8 cellular contexts compared by ENCODE assay signal in genomic region chr6:107956586-107957164, GRCh38. TPM values are rescaled to one million over a fixed set of nuclear protein-coding genes. Genes with fewer than 3 reads are reported as not detected.
A peak's percentile ranks its signal among the peaks of the same experiment; 100 is the strongest.
DNase-seq lines count a peak whose midpoint lies in the region; ATAC-seq, FAIRE-seq and TF ChIP-seq lines count a peak whose summit lies in the region.

No MANE protein-coding gene starts in this region.

- H3K27ac ChIP-seq in kidney (ENCODE audit: low read depth in 2 of 2, low read length in 2 of 2) (peak overlapping the region in 1 of 2 donors; percentile 24), testis (peak overlapping the region; percentile 82 to 92)

- H3K4me1 ChIP-seq in kidney (ENCODE audit: control insufficient read depth in 1 of 2, insufficient read depth in 1 of 2, low read depth in 1 of 2, low read length in 2 of 2): peaks cover 3 to 5% of the 10 kb centered on the region in 2 donors
- H3K4me1 ChIP-seq in testis: peaks cover 23% of the 10 kb centered on the region

- no peak for ATAC-seq in HG03521 (IDR thresholded peaks at IDR 0.05; ENCODE audit: unreplicated experiment)

- no peaks in the 10 kb centered on the region for H3K36me3 ChIP-seq in kidney (ENCODE audit: control insufficient read depth in 1 of 2, insufficient read depth in 2 of 2, low read length in 2 of 2)
- H3K36me3 ChIP-seq in testis (ENCODE audit: low read depth, missing control alignments): no peaks in the 10 kb centered on the region

- no peak for FAIRE-seq in kidney (lab: Jason Lieb, UNC)

- TF ChIP-seq CTCF in kidney (IDR thresholded peaks at IDR 0.05; ENCODE audit: borderline replicate concordance, extremely low read depth, insufficient read depth) (no peak), testis (IDR thresholded peaks at IDR 0.05) (no peak)

- H3K27me3 ChIP-seq in testis: no peaks in the 10 kb centered on the region

- H3K9me3 ChIP-seq in kidney (ENCODE audit: control insufficient read depth in 1 of 2, low read length in 2 of 2) (no peaks in the 10 kb centered on the region), testis (no peaks in the 10 kb centered on the region)

- 2 to 5% methylated on average over 5 of the region's 5 CpGs for WGBS in testis, 2 donors

- H3K9ac ChIP-seq in kidney (ENCODE audit: low read length in 2 of 2): peak overlapping the region; percentile 1 to 68

- no peak for TF ChIP-seq POLR2A in testis (IDR thresholded peaks at IDR 0.05)

- DNase-seq in GM04504 (ENCODE audit: low read depth) (peak; percentile 23), MV-4-11 (lab: John Stamatoyannopoulos, UW) (peak; percentile 87), amniotic epithelial cell (ENCODE audit: low read depth) (peak; percentile 77), kidney (no peak), testis (no peak), NCI-H1436 treated with DMSO at 0.1 percent for 48 hours (lab: John Stamatoyannopoulos, UW) (no peak), posterior vena cava (ENCODE audit: low spot score) (no peak)

- intact Hi-C loops in kidney (cut with DNase I): no loop called here
- intact Hi-C loops in testis (cut with DNase I; ENCODE audit: low total_unique reads): no loop called here
- intact Hi-C loops in posterior vena cava (cut with DNase I): no loop called here

- H3K4me3 ChIP-seq in kidney (ENCODE audit: low read length in 2 of 2) (peak overlapping the region; percentile 91), testis (peak overlapping the region; percentile 79 to 89)

RNA-seq across cellular contexts. Expression of gene SEC63, which starts 1.3 kb away (rescaled TPM):
- total RNA-seq in kidney: 88.8 TPM
- 31.4 TPM for polyA plus RNA-seq in kidney (ENCODE audit: insufficient read depth, low read depth, low replicate concordance)
- 10 to 100 TPM; 64.9 to 68.1 TPM for total RNA-seq in testis
- polyA plus RNA-seq in testis (ENCODE audit: insufficient read depth, low read depth, low replicate concordance): 53.4 TPM
- total RNA-seq in posterior vena cava: 100 to 1,000 TPM; 114 to 116 TPM

Comparison
In these comparisons a context has a peak if more than half of its experiments do, and no peak if none do; other contexts are left out.
1. DNase-seq: peak in GM04504 (single experiment), MV-4-11 (single experiment) and amniotic epithelial cell (single experiment); none in kidney (single experiment), testis (single experiment), NCI-H1436 treated with DMSO at 0.1 percent for 48 hours (single experiment) and posterior vena cava (single experiment).